Comparison of ENCODE assay signal across 14 cellular contexts in the genomic region with DNA sequence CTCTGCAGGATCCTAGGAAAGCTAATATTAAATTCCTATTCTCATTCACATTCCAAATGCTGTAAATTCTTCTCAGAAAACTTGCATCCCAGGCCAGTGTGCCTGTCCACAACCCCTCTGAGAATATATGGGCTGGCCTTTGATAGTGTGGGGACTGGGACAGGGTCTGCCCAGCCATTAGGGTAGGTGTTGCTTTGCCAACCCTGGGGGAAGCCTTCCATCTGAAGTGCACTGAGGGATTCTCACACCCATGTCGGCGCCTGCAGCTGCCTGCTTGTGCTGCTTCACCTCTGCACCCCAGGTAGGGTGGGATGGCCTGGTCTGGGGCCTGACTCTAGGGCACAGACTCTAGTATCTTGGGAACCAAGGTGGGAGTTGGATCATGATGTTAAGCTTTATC. TPM values are rescaled to one million over a fixed set of nuclear protein-coding genes. Genes with fewer than 3 reads are reported as not detected.
DNase-seq lines count a peak whose midpoint lies in the region; ATAC-seq and TF ChIP-seq lines count a peak whose summit lies in the region.
"Had no signal": no experiment of that assay in that cellular context is flagged by ENCODE, and none has a peak within 500 bp of the region (broad histone marks: within the 10 kb centered on the region; RNA-seq: fewer than 3 reads in every experiment).

No MANE protein-coding gene starts in this region.

- POLR2A ChIA-PET in activated CD8-positive, alpha-beta T cell treated with anti-CD3 and anti-CD28 coated beads, Interleukin-2, amount 10 ng/mL, durations not matched to agents 7 days and 5 days (lab: Charles Lee): no interaction called here
- POLR2A ChIA-PET in activated CD8-positive, alpha-beta T cell treated with anti-CD3 and anti-CD28 coated beads for 36 hours (lab: Charles Lee): no interaction called here

- H3K9me3 Mint-ChIP-seq in activated CD8-positive, alpha-beta T cell treated with anti-CD3 and anti-CD28 coated beads, Interleukin-2, amount 10 ng/mL, durations not matched to agents 7 days and 5 days (ENCODE audit: insufficient read depth): no peaks in the 10 kb centered on the region
- no peaks in the 10 kb centered on the region for H3K9me3 Mint-ChIP-seq in activated CD8-positive, alpha-beta T cell treated with anti-CD3 and anti-CD28 coated beads for 36 hours
- H3K9me3 Mint-ChIP-seq in osteocyte (ENCODE audit: unreplicated experiment): no peaks in the 10 kb centered on the region
- H3K9me3 Mint-ChIP-seq: CD4-positive, alpha-beta T cell; CD8-positive, alpha-beta T cell had no signal

- H3K4me3 Mint-ChIP-seq in activated CD8-positive, alpha-beta T cell treated with anti-CD3 and anti-CD28 coated beads, Interleukin-2, amount 10 ng/mL, durations not matched to agents 7 days and 5 days: no peak overlapping the region
- H3K4me3 Mint-ChIP-seq in activated CD8-positive, alpha-beta T cell treated with anti-CD3 and anti-CD28 coated beads for 36 hours: no peak overlapping the region
- no peak overlapping the region for H3K4me3 Mint-ChIP-seq in osteocyte (ENCODE audit: unreplicated experiment)
- H3K4me3 Mint-ChIP-seq: B cell; CD4-positive, alpha-beta T cell; CD8-positive, alpha-beta T cell had no signal

- peak; percentile 16 for DNase-seq in activated CD8-positive, alpha-beta T cell treated with anti-CD3 and anti-CD28 coated beads, Interleukin-2, amount 10 ng/mL, durations not matched to agents 7 days and 5 days
- DNase-seq in activated CD8-positive, alpha-beta T cell treated with anti-CD3 and anti-CD28 coated beads for 36 hours: no peak
- peak; percentile 11 for DNase-seq in ecto neural progenitor cell (ENCODE audit: low spot score)
- DNase-seq in osteocyte (ENCODE audit: extremely low spot score, unreplicated experiment): peak; percentile 68
- no peak for DNase-seq in activated gamma-delta T cell treated with Interleukin-2 at 50 U/mL for 16 hours
- DNase-seq: AML-193; Caco-2; Calu3; CD4-positive, alpha-beta T cell; CD8-positive, alpha-beta T cell; DMS79 treated with DMSO at 0.1 percent for 48 hours; GF-D8 had no signal

- intact Hi-C loops in activated CD8-positive, alpha-beta T cell treated with anti-CD3 and anti-CD28 coated beads for 36 hours (cut with micrococcal nuclease): loop anchor here (5.0 to 10.0 kb wide), 2 partner anchors 134 to 366 kb away; a partner anchor contains a TSS

- no peak for ATAC-seq in activated CD8-positive, alpha-beta T cell treated with anti-CD3 and anti-CD28 coated beads, Interleukin-2, amount 10 ng/mL, durations not matched to agents 7 days and 5 days
- no peak for ATAC-seq in activated CD8-positive, alpha-beta T cell treated with anti-CD3 and anti-CD28 coated beads for 36 hours
- ATAC-seq: A549; CD8-positive, alpha-beta T cell had no signal

- H3K27ac Mint-ChIP-seq in activated CD8-positive, alpha-beta T cell treated with anti-CD3 and anti-CD28 coated beads, Interleukin-2, amount 10 ng/mL, durations not matched to agents 7 days and 5 days: no peak overlapping the region
- H3K27ac Mint-ChIP-seq in activated CD8-positive, alpha-beta T cell treated with anti-CD3 and anti-CD28 coated beads for 36 hours: no peak overlapping the region
- H3K27ac Mint-ChIP-seq in osteocyte (ENCODE audit: unreplicated experiment): no peak overlapping the region
- H3K27ac Mint-ChIP-seq: B cell; CD4-positive, alpha-beta T cell; CD8-positive, alpha-beta T cell had no signal

- no peaks in the 10 kb centered on the region for H3K27me3 Mint-ChIP-seq in activated CD8-positive, alpha-beta T cell treated with anti-CD3 and anti-CD28 coated beads, Interleukin-2, amount 10 ng/mL, durations not matched to agents 7 days and 5 days (ENCODE audit: low read depth)
- H3K27me3 Mint-ChIP-seq in activated CD8-positive, alpha-beta T cell treated with anti-CD3 and anti-CD28 coated beads for 36 hours: no peaks in the 10 kb centered on the region
- no peaks in the 10 kb centered on the region for H3K27me3 Mint-ChIP-seq in osteocyte (ENCODE audit: unreplicated experiment)
- H3K27me3 Mint-ChIP-seq: B cell; CD4-positive, alpha-beta T cell had no signal

- H3K36me3 Mint-ChIP-seq in activated CD8-positive, alpha-beta T cell treated with anti-CD3 and anti-CD28 coated beads, Interleukin-2, amount 10 ng/mL, durations not matched to agents 7 days and 5 days (ENCODE audit: low read depth): peaks cover 5% of the 10 kb centered on the region
- peaks cover 7% of the 10 kb centered on the region for H3K36me3 Mint-ChIP-seq in activated CD8-positive, alpha-beta T cell treated with anti-CD3 and anti-CD28 coated beads for 36 hours (ENCODE audit: low read depth)
- H3K36me3 Mint-ChIP-seq in osteocyte (ENCODE audit: unreplicated experiment): peaks cover 29% of the 10 kb centered on the region

- CTCF ChIA-PET in activated CD8-positive, alpha-beta T cell treated with anti-CD3 and anti-CD28 coated beads, Interleukin-2, amount 10 ng/mL, durations not matched to agents 7 days and 5 days (lab: Charles Lee): interaction anchor here (0.6 to 6.5 kb wide), 24 partner anchors 10 to 361 kb away, joined by 3 to 69 read pairs (median 4); a partner anchor contains a TSS
- CTCF ChIA-PET in activated CD8-positive, alpha-beta T cell treated with anti-CD3 and anti-CD28 coated beads for 36 hours (lab: Charles Lee): interaction anchor here (1.0 to 4.0 kb wide), 15 partner anchors 10 to 377 kb away, joined by 3 to 49 read pairs (median 7); a partner anchor contains a TSS

- no peak for TF ChIP-seq CTCF in activated CD8-positive, alpha-beta T cell treated with anti-CD3 and anti-CD28 coated beads for 36 hours (IDR thresholded peaks at IDR 0.05)
- no peak for TF ChIP-seq CTCF in osteocyte (IDR thresholded peaks at IDR 0.05)

- no peaks in the 10 kb centered on the region for H3K4me1 Mint-ChIP-seq in activated CD8-positive, alpha-beta T cell treated with anti-CD3 and anti-CD28 coated beads, Interleukin-2, amount 10 ng/mL, durations not matched to agents 7 days and 5 days (ENCODE audit: low read depth)
- H3K4me1 Mint-ChIP-seq in activated CD8-positive, alpha-beta T cell treated with anti-CD3 and anti-CD28 coated beads for 36 hours (ENCODE audit: low read depth): no peaks in the 10 kb centered on the region
- H3K4me1 Mint-ChIP-seq in osteocyte (ENCODE audit: unreplicated experiment): no peaks in the 10 kb centered on the region
- H3K4me1 Mint-ChIP-seq: B cell had no signal

RNA-seq across cellular contexts. Expression of a gene that starts 15.2 kb away (rescaled TPM):
- 10 to 100 TPM; 18.5 to 23.0 TPM for total RNA-seq in activated CD8-positive, alpha-beta T cell treated with anti-CD3 and anti-CD28 coated beads, Interleukin-2, amount 10 ng/mL, durations not matched to agents 7 days and 5 days
- 10 to 100 TPM; 16.8 to 17.7 TPM for total RNA-seq in activated CD8-positive, alpha-beta T cell treated with anti-CD3 and anti-CD28 coated beads for 36 hours
- 17.9 and 18.4 TPM in 2 replicates for total RNA-seq in osteocyte

RNA-seq across cellular contexts. Expression of a gene that starts 27.2 kb away (rescaled TPM):
- 1 to 10 TPM; 4.5 to 4.7 TPM for total RNA-seq in activated CD8-positive, alpha-beta T cell treated with anti-CD3 and anti-CD28 coated beads, Interleukin-2, amount 10 ng/mL, durations not matched to agents 7 days and 5 days
- 1 to 10 TPM; 5.4 to 6.9 TPM for total RNA-seq in activated CD8-positive, alpha-beta T cell treated with anti-CD3 and anti-CD28 coated beads for 36 hours
- total RNA-seq in osteocyte: 9.4 and 10.3 TPM in 2 replicates

Comparison
In these comparisons a context has a peak if more than half of its experiments do, and no peak if none do; other contexts are left out.
1. DNase-seq: peak in activated CD8-positive, alpha-beta T cell treated with anti-CD3 and anti-CD28 coated beads, Interleukin-2, amount 10 ng/mL, durations not matched to agents 7 days and 5 days (single experiment), ecto neural progenitor cell (single experiment) and osteocyte (single experiment); none in activated CD8-positive, alpha-beta T cell treated with anti-CD3 and anti-CD28 coated beads for 36 hours (single experiment) and activated gamma-delta T cell treated with Interleukin-2 at 50 U/mL for 16 hours (single experiment).